In the genomic region with DNA sequence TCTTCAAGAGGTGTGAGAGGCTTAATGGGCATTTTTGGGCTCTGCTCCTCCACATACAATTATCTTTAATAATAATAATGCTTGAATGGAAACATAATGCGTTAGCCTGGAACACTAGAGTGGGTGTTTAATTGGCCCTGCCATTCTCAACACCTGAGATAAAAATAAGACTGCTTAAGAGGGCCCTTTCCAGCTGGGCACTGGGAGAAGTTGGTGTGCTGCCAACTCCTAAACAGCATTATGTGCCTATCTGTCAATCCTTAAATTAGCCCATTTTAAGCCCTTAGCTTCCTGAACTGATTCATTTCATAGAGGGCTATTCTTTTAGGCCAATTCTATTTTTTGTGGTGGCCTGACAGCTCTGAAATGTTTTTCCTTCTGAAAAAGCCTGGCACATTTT, we compare ENCODE assay signal across 15 cellular contexts.
DNase-seq lines count a peak whose midpoint lies in the region; ATAC-seq lines count a peak whose summit lies in the region.
"Had no signal": no experiment of that assay in that cellular context is flagged by ENCODE, and none has a peak within 500 bp of the region (broad histone marks: within the 10 kb centered on the region; RNA-seq: fewer than 3 reads in every experiment).

No MANE protein-coding gene starts in this region.

- no peaks in the 10 kb centered on the region for H3K4me1 Mint-ChIP-seq in activated T-cell treated with anti-CD3 and anti-CD28 coated beads, Interleukin-2, amount 50 U/mL, for 4 hours (ENCODE audit: low read depth)
- no peaks in the 10 kb centered on the region for H3K4me1 Mint-ChIP-seq in activated T-helper 1 cell treated with anti-CD3 and anti-CD28 coated beads, Interleukin-12 subunit alpha, Interleukin-12 subunit beta, Interleukin-2, Interleukin-4 antibody, amounts not matched to agents 30 ng/mL and 10 ng/mL and 1 ng/mL, durations not matched to agents 14 hours and 24 hours and 36 hours (ENCODE audit: low read depth)

- no peak for ATAC-seq in activated T-cell treated with anti-CD3 and anti-CD28 coated beads, Interleukin-2, amount 50 U/mL, for 4 hours
- ATAC-seq: Panc1, Right ventricle myocardium inferior had no signal

- H3K27ac Mint-ChIP-seq in activated T-helper 1 cell treated with anti-CD3 and anti-CD28 coated beads, Interleukin-12 subunit alpha, Interleukin-12 subunit beta, Interleukin-2, Interleukin-4 antibody, amounts not matched to agents 30 ng/mL and 10 ng/mL and 1 ng/mL, durations not matched to agents 14 hours and 24 hours and 36 hours = no peak overlapping the region

- H3K9me3 Mint-ChIP-seq in activated T-cell treated with anti-CD3 and anti-CD28 coated beads, Interleukin-2, amount 50 U/mL, for 4 hours = no peaks in the 10 kb centered on the region
- no peaks in the 10 kb centered on the region for H3K9me3 Mint-ChIP-seq in activated T-helper 1 cell treated with anti-CD3 and anti-CD28 coated beads, Interleukin-12 subunit alpha, Interleukin-12 subunit beta, Interleukin-2, Interleukin-4 antibody, amounts not matched to agents 30 ng/mL and 10 ng/mL and 1 ng/mL, durations not matched to agents 14 hours and 24 hours and 36 hours

- intact Hi-C loops in activated T-helper 1 cell treated with anti-CD3 and anti-CD28 coated beads, Interleukin-12 subunit alpha, Interleukin-12 subunit beta, Interleukin-2, Interleukin-4 antibody, amounts not matched to agents 30 ng/mL and 10 ng/mL and 1 ng/mL, durations not matched to agents 14 hours and 24 hours and 36 hours (cut with micrococcal nuclease) = no loop called here

- H3K4me3 Mint-ChIP-seq in activated T-cell treated with anti-CD3 and anti-CD28 coated beads, Interleukin-2, amount 50 U/mL, for 4 hours = no peak overlapping the region
- no peak overlapping the region for H3K4me3 Mint-ChIP-seq in activated T-helper 1 cell treated with anti-CD3 and anti-CD28 coated beads, Interleukin-12 subunit alpha, Interleukin-12 subunit beta, Interleukin-2, Interleukin-4 antibody, amounts not matched to agents 30 ng/mL and 10 ng/mL and 1 ng/mL, durations not matched to agents 14 hours and 24 hours and 36 hours

- H3K36me3 Mint-ChIP-seq in activated T-cell treated with anti-CD3 and anti-CD28 coated beads, Interleukin-2, amount 50 U/mL, for 4 hours (ENCODE audit: insufficient read depth) = no peaks in the 10 kb centered on the region
- H3K36me3 Mint-ChIP-seq in activated T-helper 1 cell treated with anti-CD3 and anti-CD28 coated beads, Interleukin-12 subunit alpha, Interleukin-12 subunit beta, Interleukin-2, Interleukin-4 antibody, amounts not matched to agents 30 ng/mL and 10 ng/mL and 1 ng/mL, durations not matched to agents 14 hours and 24 hours and 36 hours (ENCODE audit: low read depth) = no peaks in the 10 kb centered on the region

- DNase-seq in D341Med (ENCODE audit: low spot score) (peak; percentile 58), DMS153 treated with DMSO at 0.1 percent for 48 hours (lab: John Stamatoyannopoulos, UW; ENCODE audit: unreplicated experiment) (peak; percentile 23), NCI-H1417 treated with DMSO at 0.1 percent for 48 hours (lab: John Stamatoyannopoulos, UW) (peak; percentile 44), NCI-H748 treated with DMSO at 0.1 percent for 48 hours (lab: John Stamatoyannopoulos, UW) (peak; percentile 7), hippocampal formation (lab: John Stamatoyannopoulos, UW) (no peak)
- no peak for DNase-seq in activated T-cell treated with anti-CD3 and anti-CD28 coated beads, Interleukin-2, amount 50 U/mL, for 4 hours
- DNase-seq in activated T-helper 1 cell treated with anti-CD3 and anti-CD28 coated beads, Interleukin-12 subunit alpha, Interleukin-12 subunit beta, Interleukin-2, Interleukin-4 antibody, amounts not matched to agents 30 ng/mL and 10 ng/mL and 1 ng/mL, durations not matched to agents 14 hours and 24 hours and 36 hours (ENCODE audit: low spot score) = no peak
- DNase-seq: H7, IMR-90, Karpas-422, MG63, NCI-H1694 treated with DMSO at 0.1 percent for 48 hours, NCI-H526 had no signal

- H3K27me3 Mint-ChIP-seq in activated T-cell treated with anti-CD3 and anti-CD28 coated beads, Interleukin-2, amount 50 U/mL, for 4 hours (ENCODE audit: low read depth) = no peaks in the 10 kb centered on the region
- H3K27me3 Mint-ChIP-seq in activated T-helper 1 cell treated with anti-CD3 and anti-CD28 coated beads, Interleukin-12 subunit alpha, Interleukin-12 subunit beta, Interleukin-2, Interleukin-4 antibody, amounts not matched to agents 30 ng/mL and 10 ng/mL and 1 ng/mL, durations not matched to agents 14 hours and 24 hours and 36 hours (ENCODE audit: insufficient read depth) = no peaks in the 10 kb centered on the region

Comparison
In these comparisons a context has a peak if more than half of its experiments do, and no peak if none do; other contexts are left out.
1. DNase-seq: peak in D341Med (single experiment), DMS153 treated with DMSO at 0.1 percent for 48 hours (single experiment), NCI-H1417 treated with DMSO at 0.1 percent for 48 hours (single experiment) and NCI-H748 treated with DMSO at 0.1 percent for 48 hours (single experiment); none in activated T-cell treated with anti-CD3 and anti-CD28 coated beads, Interleukin-2, amount 50 U/mL, for 4 hours (single experiment), activated T-helper 1 cell treated with anti-CD3 and anti-CD28 coated beads, Interleukin-12 subunit alpha, Interleukin-12 subunit beta, Interleukin-2, Interleukin-4 antibody, amounts not matched to agents 30 ng/mL and 10 ng/mL and 1 ng/mL, durations not matched to agents 14 hours and 24 hours and 36 hours (single experiment) and hippocampal formation (0 of 2).